8 cellular contexts compared by ENCODE assay signal in the genomic region with DNA sequence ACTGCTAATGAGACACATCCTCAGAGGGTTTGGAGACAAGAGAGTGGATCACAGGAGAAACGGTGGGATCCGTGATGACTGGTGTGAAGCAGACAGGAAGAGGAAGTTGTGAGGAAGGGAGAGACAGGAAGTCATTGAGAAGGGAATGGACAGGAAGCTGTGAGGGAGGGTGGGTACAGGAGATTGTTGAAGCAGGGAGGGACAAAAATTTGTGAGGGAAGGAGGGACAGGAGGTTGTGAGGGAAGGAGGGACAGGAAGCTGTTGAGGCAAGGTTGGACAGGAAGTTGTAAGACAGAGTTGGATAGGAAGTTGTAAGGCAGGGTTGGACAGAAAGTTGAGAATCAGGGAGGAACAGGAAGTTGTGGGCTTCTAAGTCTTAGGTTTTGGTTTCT.
DNase-seq lines count a peak whose midpoint lies in the region; ATAC-seq and TF ChIP-seq lines count a peak whose summit lies in the region.

No MANE protein-coding gene starts in this region.

- peak overlapping the region; percentile 90 for H3K27ac Mint-ChIP-seq in activated naive CD8-positive, alpha-beta T cell
- H3K27ac Mint-ChIP-seq in natural killer cell = peak overlapping the region; percentile 59 to 84

- H3K4me1 Mint-ChIP-seq in activated naive CD8-positive, alpha-beta T cell (ENCODE audit: low read depth) = peaks cover 48% of the 10 kb centered on the region
- H3K4me1 Mint-ChIP-seq in natural killer cell = peaks cover 40 to 41% of the 10 kb centered on the region in 2 donors

- H3K9me3 Mint-ChIP-seq in activated naive CD8-positive, alpha-beta T cell (ENCODE audit: low read depth) = peaks cover 5% of the 10 kb centered on the region
- peaks cover 4% of the 10 kb centered on the region in 2 donors for H3K9me3 Mint-ChIP-seq in natural killer cell

- H3K4me3 ChIP-seq in GM12864 (ENCODE audit: low read depth, low read length) = no peak overlapping the region
- no peak overlapping the region for H3K4me3 ChIP-seq in Jurkat, Clone E6-1 (ENCODE audit: low read length)

- peak in 1 of 3 donors; percentile 25 for ATAC-seq in natural killer cell

- intact Hi-C loops in natural killer cell (cut with micrococcal nuclease) = no loop called here

- H3K27me3 Mint-ChIP-seq in activated naive CD8-positive, alpha-beta T cell = no peaks in the 10 kb centered on the region
- H3K27me3 Mint-ChIP-seq in natural killer cell (ENCODE audit: low read depth in 2 of 2) = no peaks in the 10 kb centered on the region

- no peak for TF ChIP-seq CTCF in GM12864 (IDR thresholded peaks at IDR 0.05; ENCODE audit: low read depth, low read length, missing control alignments)
- no peak for TF ChIP-seq CTCF in natural killer cell (IDR thresholded peaks at IDR 0.05)

- H3K36me3 Mint-ChIP-seq in activated naive CD8-positive, alpha-beta T cell = peaks cover 5% of the 10 kb centered on the region
- H3K36me3 Mint-ChIP-seq in natural killer cell = no peaks in the 10 kb centered on the region

- peak overlapping the region; percentile 76 for H3K4me3 Mint-ChIP-seq in activated naive CD8-positive, alpha-beta T cell
- peak overlapping the region; percentile 71 for H3K4me3 Mint-ChIP-seq in natural killer cell

- DNase-seq in GM12864 (ENCODE audit: low read depth) (peak; percentile 57), natural killer cell (no peak), NCI-H748 (lab: John Stamatoyannopoulos, UW; ENCODE audit: unreplicated experiment) (no peak), HUDEP-2 (lab: John Stamatoyannopoulos, UW; ENCODE audit: unreplicated experiment in 76 of 76) (no peak), KG1 (lab: John Stamatoyannopoulos, UW) (no peak), activated gamma-delta T cell treated with Interleukin-2 at 50 U/mL for 16 hours (no peak)
- peak; percentile 55 for DNase-seq in Jurkat, Clone E6-1 (ENCODE audit: low read depth, low spot score)

Comparison
In these comparisons a context has a peak if more than half of its experiments do, and no peak if none do; other contexts are left out.
1. DNase-seq: peak in GM12864 (single experiment) and Jurkat, Clone E6-1 (single experiment); none in natural killer cell (single experiment), NCI-H748 (single experiment), HUDEP-2 (0 of 76), KG1 (single experiment) and activated gamma-delta T cell treated with Interleukin-2 at 50 U/mL for 16 hours (single experiment).